Comparison of ENCODE assay signal across 10 cellular contexts in the genomic region with DNA sequence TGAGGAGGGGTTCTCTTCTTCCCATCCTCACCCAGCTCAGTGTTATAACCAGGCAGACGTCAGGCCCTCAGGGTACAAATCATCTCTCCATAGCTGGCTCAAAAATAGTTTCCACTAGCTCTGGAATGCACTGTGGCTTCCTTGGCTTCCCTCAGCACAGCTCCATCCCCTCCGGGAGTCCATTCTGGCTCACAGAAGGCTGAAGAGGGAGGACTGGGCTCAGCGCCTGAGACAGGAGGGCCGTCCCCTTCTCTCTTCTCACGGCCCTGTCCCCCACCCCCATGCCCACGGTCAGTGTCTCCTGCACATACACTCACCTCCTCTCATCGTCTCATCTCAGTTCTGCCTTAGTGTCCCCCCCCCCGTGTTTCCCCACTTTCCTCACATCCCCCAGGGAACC. TPM values are rescaled to one million over a fixed set of nuclear protein-coding genes. Genes with fewer than 3 reads are reported as not detected.
DNase-seq lines count a peak whose midpoint lies in the region; FAIRE-seq and TF ChIP-seq lines count a peak whose summit lies in the region.
"Had no signal": no experiment of that assay in that cellular context is flagged by ENCODE, and none has a peak within 500 bp of the region (broad histone marks: within the 10 kb centered on the region; RNA-seq: fewer than 3 reads in every experiment).

No MANE protein-coding gene starts in this region.

- H3K79me1 ChIP-seq in mesenchymal stem cell (replicated peaks; ENCODE audit: low read length, poor library complexity, severe bottlenecking) = peaks cover 46% of the 10 kb centered on the region

- peak overlapping the region; percentile 91 to 94 for H3K18ac ChIP-seq in mesenchymal stem cell (ENCODE audit: low read depth in 1 of 2, low read length in 2 of 2)

- 14% methylated on average over 8 of the region's 8 CpGs for WGBS in mesenchymal stem cell
- 16% methylated on average over 8 of the region's 8 CpGs for WGBS in tibial nerve, 2 donors

- peaks cover 2% of the 10 kb centered on the region for H3K27me3 Mint-ChIP-seq in T-helper 2 cell treated with Interferon-gamma antibody and Interleukin-4, amounts not matched to agents 5 μg/mL and 100 μg/mL, for 36 hours (ENCODE audit: low read depth)
- H3K27me3 Mint-ChIP-seq: activated naive CD4-positive, alpha-beta T cell treated with anti-CD3 and anti-CD28 coated beads, Interleukin-2, amount 50 U/mL, for 24 hours had no signal

- TF ChIP-seq CTCF in tibial nerve (IDR thresholded peaks at IDR 0.05) = no peak

- no peak overlapping the region for H2AFZ ChIP-seq in mesenchymal stem cell (ENCODE audit: low read depth, low read length)

- peaks cover 13 to 28% of the 10 kb centered on the region in 2 donors for H3K4me1 ChIP-seq in duodenal mucosa (ENCODE audit: control insufficient read depth in 1 of 2, insufficient read depth in 2 of 2, low read length in 2 of 2)
- H3K4me1 ChIP-seq in mesenchymal stem cell (ENCODE audit: control insufficient read depth, insufficient read depth, low read depth, low read length) = peaks cover 40% of the 10 kb centered on the region
- peaks cover 0 to 73% (median 26%) of the 10 kb centered on the region in 4 donors for H3K4me1 ChIP-seq in tibial nerve

- H3K9ac ChIP-seq in duodenal mucosa (ENCODE audit: low read depth in 1 of 2, low read length in 2 of 2) = no peak overlapping the region
- peak overlapping the region; percentile 70 for H3K9ac ChIP-seq in mesenchymal stem cell (ENCODE audit: low read length)

- H3K9me3 ChIP-seq in duodenal mucosa (ENCODE audit: control insufficient read depth in 1 of 2, low read length in 2 of 2) = no peaks in the 10 kb centered on the region
- H3K9me3 ChIP-seq in mesenchymal stem cell (ENCODE audit: control insufficient read depth, low read length) = no peaks in the 10 kb centered on the region
- H3K9me3 ChIP-seq in tibial nerve = no peaks in the 10 kb centered on the region

- TF ChIP-seq POLR2A in tibial nerve (IDR thresholded peaks at IDR 0.05) = no peak

- peak overlapping the region; percentile 23 for H2BK120ac ChIP-seq in mesenchymal stem cell (ENCODE audit: low read depth, low read length)

- no peak overlapping the region for H3K4me3 Mint-ChIP-seq in T-helper 2 cell treated with Interferon-gamma antibody and Interleukin-4, amounts not matched to agents 5 μg/mL and 100 μg/mL, for 36 hours
- H3K4me3 Mint-ChIP-seq: activated naive CD4-positive, alpha-beta T cell treated with anti-CD3 and anti-CD28 coated beads, Interleukin-2, amount 50 U/mL, for 24 hours; naive thymus-derived CD8-positive, alpha-beta T cell had no signal

- peaks cover 8% of the 10 kb centered on the region for H3K4me1 Mint-ChIP-seq in T-helper 2 cell treated with Interferon-gamma antibody and Interleukin-4, amounts not matched to agents 5 μg/mL and 100 μg/mL, for 36 hours (ENCODE audit: low read depth)

- peak; percentile 50 for DNase-seq in LHCN-M2 (ENCODE audit: low read depth)
- DNase-seq in mesenchymal stem cell = peak; percentile 85
- peak; percentile 59 to 73 for DNase-seq in tibial nerve (ENCODE audit: low spot score in 2 of 2)
- DNase-seq in T-helper 2 cell treated with Interferon-gamma antibody and Interleukin-4, amounts not matched to agents 5 μg/mL and 100 μg/mL, for 36 hours (ENCODE audit: low spot score) = no peak
- no peak for DNase-seq in NCI-H1694 (lab: John Stamatoyannopoulos, UW)
- no peak for DNase-seq in HuH-7 (ENCODE audit: low spot score)
- no peak for DNase-seq in GM19239 (ENCODE audit: insufficient read length, low spot score)
- DNase-seq: naive thymus-derived CD8-positive, alpha-beta T cell had no signal

- peak overlapping the region in 1 of 2 experiments; percentile 88 for H3K14ac ChIP-seq in mesenchymal stem cell (ENCODE audit: low read length in 2 of 2)

- peak overlapping the region in 1 of 2 experiments; percentile 5 for H3K23ac ChIP-seq in mesenchymal stem cell (ENCODE audit: low read length in 2 of 2)

- peak overlapping the region; percentile 72 for H2AK5ac ChIP-seq in mesenchymal stem cell (ENCODE audit: low read length, severe bottlenecking)

- H4K8ac ChIP-seq in mesenchymal stem cell (ENCODE audit: low read length) = peak overlapping the region; percentile 81

- H2BK15ac ChIP-seq in mesenchymal stem cell (ENCODE audit: low read depth, poor library complexity, severe bottlenecking) = no peak overlapping the region

- peak overlapping the region; percentile 18 to 69 for H2BK12ac ChIP-seq in mesenchymal stem cell (ENCODE audit: low read length in 2 of 2)

- FAIRE-seq in GM19239 (lab: Jason Lieb, UNC) = no peak

- TF ChIP-seq EP300 in tibial nerve (IDR thresholded peaks at IDR 0.05) = no peak

- H3K9me3 Mint-ChIP-seq in T-helper 2 cell treated with Interferon-gamma antibody and Interleukin-4, amounts not matched to agents 5 μg/mL and 100 μg/mL, for 36 hours = no peaks in the 10 kb centered on the region
- H3K9me3 Mint-ChIP-seq: activated naive CD4-positive, alpha-beta T cell treated with anti-CD3 and anti-CD28 coated beads, Interleukin-2, amount 50 U/mL, for 24 hours; naive thymus-derived CD8-positive, alpha-beta T cell had no signal

- H3K4me3 ChIP-seq in duodenal mucosa (ENCODE audit: low read depth in 1 of 2, low read length in 2 of 2) = no peak overlapping the region
- H3K4me3 ChIP-seq in mesenchymal stem cell (ENCODE audit: insufficient read depth in 1 of 2, low read depth in 1 of 2, low read length in 2 of 2) = no peak overlapping the region
- no peak overlapping the region for H3K4me3 ChIP-seq in tibial nerve

- no peak overlapping the region for H3K4me2 ChIP-seq in mesenchymal stem cell (ENCODE audit: low read length, poor library complexity, severe bottlenecking)

- H3K27me3 ChIP-seq in duodenal mucosa (ENCODE audit: control insufficient read depth in 1 of 2, insufficient read depth in 2 of 2, low read length in 2 of 2) = no peaks in the 10 kb centered on the region
- no peaks in the 10 kb centered on the region for H3K27me3 ChIP-seq in mesenchymal stem cell (ENCODE audit: control insufficient read depth in 1 of 2, insufficient read depth in 1 of 2, low read length in 2 of 2)
- H3K27me3 ChIP-seq in tibial nerve = no peaks in the 10 kb centered on the region

- peak overlapping the region; percentile 66 for H3K27ac ChIP-seq in duodenal mucosa (ENCODE audit: low read depth, low read length)
- peak overlapping the region; percentile 66 for H3K27ac ChIP-seq in mesenchymal stem cell (ENCODE audit: low read length, poor library complexity, severe bottlenecking)
- H3K27ac ChIP-seq in tibial nerve = peak overlapping the region; percentile 75 to 91 (median 84)

- H2BK5ac ChIP-seq in mesenchymal stem cell (ENCODE audit: low read depth, low read length, poor library complexity, severe bottlenecking) = no peak overlapping the region

- H3K36me3 Mint-ChIP-seq in T-helper 2 cell treated with Interferon-gamma antibody and Interleukin-4, amounts not matched to agents 5 μg/mL and 100 μg/mL, for 36 hours (ENCODE audit: low read depth) = no peaks in the 10 kb centered on the region
- H3K36me3 Mint-ChIP-seq: activated naive CD4-positive, alpha-beta T cell treated with anti-CD3 and anti-CD28 coated beads, Interleukin-2, amount 50 U/mL, for 24 hours; naive thymus-derived CD8-positive, alpha-beta T cell had no signal

- peak overlapping the region; percentile 67 to 75 for H3K4ac ChIP-seq in mesenchymal stem cell (ENCODE audit: low read depth in 1 of 2, low read length in 2 of 2)

- peaks cover 0 to 3% of the 10 kb centered on the region in 2 donors for H3K36me3 ChIP-seq in duodenal mucosa (ENCODE audit: control insufficient read depth in 1 of 2, insufficient read depth in 2 of 2, low read length in 2 of 2)
- peaks cover 39 to 60% of the 10 kb centered on the region in 2 experiments for H3K36me3 ChIP-seq in mesenchymal stem cell (ENCODE audit: control insufficient read depth in 1 of 2, insufficient read depth in 2 of 2, low read depth in 1 of 2, low read length in 2 of 2)
- H3K36me3 ChIP-seq in tibial nerve = peaks cover 0 to 7% (median 0%) of the 10 kb centered on the region in 3 donors

- no peak overlapping the region for H3K27ac Mint-ChIP-seq in T-helper 2 cell treated with Interferon-gamma antibody and Interleukin-4, amounts not matched to agents 5 μg/mL and 100 μg/mL, for 36 hours
- H3K27ac Mint-ChIP-seq: activated naive CD4-positive, alpha-beta T cell treated with anti-CD3 and anti-CD28 coated beads, Interleukin-2, amount 50 U/mL, for 24 hours had no signal

- peak overlapping the region; percentile 91 for H4K91ac ChIP-seq in mesenchymal stem cell (ENCODE audit: low read length)

RNA-seq across cellular contexts. Expression of a gene that starts 50.1 kb away (rescaled TPM):
- total RNA-seq in LHCN-M2 (2014; rRNA removed) (31.7 and 39.3 TPM in 2 replicates), tibial nerve (10 to 100 TPM; 11.0 to 34.5 (median 16.2) TPM)
- polyA plus RNA-seq in LHCN-M2 (2012) = 20.7 TPM
- 10.5 TPM for polyA plus RNA-seq in mesenchymal stem cell (2013, experiment 1 of 2)
- 10.9 TPM for polyA plus RNA-seq in mesenchymal stem cell (2013, experiment 2 of 2)

Comparison
In these comparisons a context has a peak if more than half of its experiments do, and no peak if none do; other contexts are left out.
1. DNase-seq: peak in LHCN-M2 (single experiment), mesenchymal stem cell (single experiment) and tibial nerve (2 of 2); none in T-helper 2 cell treated with Interferon-gamma antibody and Interleukin-4, amounts not matched to agents 5 μg/mL and 100 μg/mL, for 36 hours (single experiment), NCI-H1694 (single experiment), HuH-7 (single experiment) and GM19239 (single experiment).
2. Peak in every context shown above with its lines, with median percentiles within 50 percentile points of each other: H3K27ac ChIP-seq.